ENCODE assay signal across 20 cellular contexts in the genomic region with DNA sequence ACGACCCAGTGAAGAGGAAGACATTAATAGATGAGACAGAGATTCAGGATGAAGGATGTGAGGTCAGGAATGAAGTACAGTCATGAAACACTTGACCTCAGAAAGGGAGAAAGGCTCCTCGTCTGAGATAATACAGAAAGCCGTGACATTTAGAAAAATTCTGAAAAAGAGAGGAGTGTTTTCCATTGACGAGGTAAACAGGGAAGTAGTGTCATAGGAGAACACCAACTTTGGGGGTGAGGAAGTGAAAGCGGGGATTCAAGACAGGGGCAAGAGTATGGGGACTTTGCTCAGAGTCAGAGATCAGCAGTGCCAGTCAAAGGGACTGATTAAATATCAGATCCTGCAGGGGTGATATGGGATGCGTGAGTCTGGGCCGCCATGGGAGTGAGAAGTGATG.
A peak's percentile ranks its signal among the peaks of the same experiment; 100 is the strongest.
DNase-seq lines count a peak whose midpoint lies in the region; ATAC-seq and TF ChIP-seq lines count a peak whose summit lies in the region.
"Had no signal": no experiment of that assay in that cellular context is flagged by ENCODE, and none has a peak within 500 bp of the region (broad histone marks: within the 10 kb centered on the region; RNA-seq: fewer than 3 reads in every experiment).

No MANE protein-coding gene starts in this region.

- no peaks in the 10 kb centered on the region for H3K4me1 ChIP-seq in upper lobe of right lung
- H3K4me1 ChIP-seq: SJCRH30 had no signal

- no peak for TF ChIP-seq CTCF in natural killer cell (IDR thresholded peaks at IDR 0.05)
- no peak for TF ChIP-seq CTCF in upper lobe of right lung (IDR thresholded peaks at IDR 0.05)

- H3K4me3 ChIP-seq in upper lobe of right lung: no peak overlapping the region
- H3K4me3 ChIP-seq: BLaER1 treated with 17β-estradiol and CSF1 and Interleukin-3, amounts not matched to agents 10 nM and 100 nM; HAP-1; SJCRH30 had no signal

- POLR2A ChIA-PET in activated naive CD8-positive, alpha-beta T cell treated with anti-CD3 and anti-CD28 coated beads, Interleukin-2, amount 10 ng/mL, durations not matched to agents 7 days and 5 days (lab: Charles Lee): no interaction called here

- peaks cover 38 to 39% of the 10 kb centered on the region in 2 donors for H3K4me1 Mint-ChIP-seq in natural killer cell treated with Interleukin-12 subunit alpha and Interleukin-12 subunit beta and Interleukin-15 and Interleukin-18, amount 100 ng/mL, for 72 hours (ENCODE audit: low read depth in 2 of 2)
- peaks cover 47 to 63% of the 10 kb centered on the region in 2 donors for H3K4me1 Mint-ChIP-seq in natural killer cell
- H3K4me1 Mint-ChIP-seq in activated naive CD8-positive, alpha-beta T cell treated with anti-CD3 and anti-CD28 coated beads, Interleukin-2, amount 10 ng/mL, durations not matched to agents 7 days and 5 days: peaks cover 15% of the 10 kb centered on the region
- H3K4me1 Mint-ChIP-seq in stimulated activated naive B cell treated with anti-CD40 and anti-IgM and Interleukin-4, amounts not matched to agents 10 μg/mL and 1 μg/mL and 100 μg/mL, for 72 hours: peaks cover 21 to 41% of the 10 kb centered on the region in 2 donors

- no peak for DNase-seq in natural killer cell treated with Interleukin-12 subunit alpha and Interleukin-12 subunit beta and Interleukin-15 and Interleukin-18, amount 100 ng/mL, for 72 hours (ENCODE audit: low spot score)
- no peak for DNase-seq in natural killer cell
- peak; percentile 56 for DNase-seq in MV-4-11 (lab: John Stamatoyannopoulos, UW)
- no peak for DNase-seq in activated naive CD8-positive, alpha-beta T cell treated with anti-CD3 and anti-CD28 coated beads, Interleukin-2, amount 10 ng/mL, durations not matched to agents 7 days and 5 days
- no peak for DNase-seq in stimulated activated naive B cell treated with anti-CD40 and anti-IgM and Interleukin-4, amounts not matched to agents 10 μg/mL and 1 μg/mL and 100 μg/mL, for 72 hours
- DNase-seq in upper lobe of right lung: no peak
- DNase-seq in NCI-H510A treated with DMSO at 0.1 percent for 48 hours (lab: John Stamatoyannopoulos, UW): no peak
- DNase-seq: DMS79 treated with DMSO at 0.1 percent for 48 hours; NCI-H1105; NCI-H2081; NCI-H446 treated with DMSO at 0.1 percent for 48 hours; NCI-H748 treated with DMSO at 0.1 percent for 48 hours; NK-92 treated with Interleukin-12 subunit alpha and Interleukin-12 subunit beta, amount 100 ng/mL, for 24 hours; PC-3; SJCRH30 had no signal

- H3K27me3 ChIP-seq in upper lobe of right lung: no peaks in the 10 kb centered on the region
- H3K27me3 ChIP-seq: BLaER1 treated with 17β-estradiol and CSF1 and Interleukin-3, amounts not matched to agents 10 nM and 100 nM; SJCRH30 had no signal

- peaks cover 5% of the 10 kb centered on the region for H3K9me3 ChIP-seq in upper lobe of right lung
- H3K9me3 ChIP-seq: HAP-1, SJCRH30 had no signal

- H3K9me3 Mint-ChIP-seq in natural killer cell treated with Interleukin-12 subunit alpha and Interleukin-12 subunit beta and Interleukin-15 and Interleukin-18, amount 100 ng/mL, for 72 hours: peaks cover 3% of the 10 kb centered on the region
- H3K9me3 Mint-ChIP-seq in natural killer cell: peaks cover 0 to 2% of the 10 kb centered on the region in 2 donors
- peaks cover 11% of the 10 kb centered on the region for H3K9me3 Mint-ChIP-seq in activated naive CD8-positive, alpha-beta T cell treated with anti-CD3 and anti-CD28 coated beads, Interleukin-2, amount 10 ng/mL, durations not matched to agents 7 days and 5 days
- peaks cover 5 to 6% of the 10 kb centered on the region in 2 donors for H3K9me3 Mint-ChIP-seq in stimulated activated naive B cell treated with anti-CD40 and anti-IgM and Interleukin-4, amounts not matched to agents 10 μg/mL and 1 μg/mL and 100 μg/mL, for 72 hours

- intact Hi-C loops in natural killer cell (cut with micrococcal nuclease) (no loop called here), upper lobe of right lung (cut with DNase I) (no loop called here)

- peaks cover 41% of the 10 kb centered on the region for H3K36me3 Mint-ChIP-seq in natural killer cell treated with Interleukin-12 subunit alpha and Interleukin-12 subunit beta and Interleukin-15 and Interleukin-18, amount 100 ng/mL, for 72 hours
- H3K36me3 Mint-ChIP-seq in natural killer cell: peaks cover 47% of the 10 kb centered on the region
- H3K36me3 Mint-ChIP-seq in activated naive CD8-positive, alpha-beta T cell treated with anti-CD3 and anti-CD28 coated beads, Interleukin-2, amount 10 ng/mL, durations not matched to agents 7 days and 5 days: peaks cover 65% of the 10 kb centered on the region
- peaks cover 51 to 69% of the 10 kb centered on the region in 2 donors for H3K36me3 Mint-ChIP-seq in stimulated activated naive B cell treated with anti-CD40 and anti-IgM and Interleukin-4, amounts not matched to agents 10 μg/mL and 1 μg/mL and 100 μg/mL, for 72 hours

- H3K36me3 ChIP-seq in upper lobe of right lung: no peaks in the 10 kb centered on the region
- H3K36me3 ChIP-seq: SJCRH30 had no signal

- no peaks in the 10 kb centered on the region for H3K27me3 Mint-ChIP-seq in natural killer cell treated with Interleukin-12 subunit alpha and Interleukin-12 subunit beta and Interleukin-15 and Interleukin-18, amount 100 ng/mL, for 72 hours
- no peaks in the 10 kb centered on the region for H3K27me3 Mint-ChIP-seq in natural killer cell (ENCODE audit: low read depth in 2 of 2)
- no peaks in the 10 kb centered on the region for H3K27me3 Mint-ChIP-seq in activated naive CD8-positive, alpha-beta T cell treated with anti-CD3 and anti-CD28 coated beads, Interleukin-2, amount 10 ng/mL, durations not matched to agents 7 days and 5 days
- no peaks in the 10 kb centered on the region for H3K27me3 Mint-ChIP-seq in stimulated activated naive B cell treated with anti-CD40 and anti-IgM and Interleukin-4, amounts not matched to agents 10 μg/mL and 1 μg/mL and 100 μg/mL, for 72 hours

- H3K27ac ChIP-seq in upper lobe of right lung: no peak overlapping the region
- H3K27ac ChIP-seq: BLaER1 treated with 17β-estradiol and CSF1 and Interleukin-3, amounts not matched to agents 10 nM and 100 nM; KMS-11; RWPE1; SJCRH30 had no signal

- no peak overlapping the region for H3K4me3 Mint-ChIP-seq in natural killer cell treated with Interleukin-12 subunit alpha and Interleukin-12 subunit beta and Interleukin-15 and Interleukin-18, amount 100 ng/mL, for 72 hours
- no peak overlapping the region for H3K4me3 Mint-ChIP-seq in natural killer cell
- H3K4me3 Mint-ChIP-seq in activated naive CD8-positive, alpha-beta T cell treated with anti-CD3 and anti-CD28 coated beads, Interleukin-2, amount 10 ng/mL, durations not matched to agents 7 days and 5 days: no peak overlapping the region
- H3K4me3 Mint-ChIP-seq in stimulated activated naive B cell treated with anti-CD40 and anti-IgM and Interleukin-4, amounts not matched to agents 10 μg/mL and 1 μg/mL and 100 μg/mL, for 72 hours: no peak overlapping the region

- peak overlapping the region; percentile 25 to 76 for H3K27ac Mint-ChIP-seq in natural killer cell treated with Interleukin-12 subunit alpha and Interleukin-12 subunit beta and Interleukin-15 and Interleukin-18, amount 100 ng/mL, for 72 hours
- peak overlapping the region in 1 of 2 donors; percentile 37 for H3K27ac Mint-ChIP-seq in natural killer cell
- H3K27ac Mint-ChIP-seq in activated naive CD8-positive, alpha-beta T cell treated with anti-CD3 and anti-CD28 coated beads, Interleukin-2, amount 10 ng/mL, durations not matched to agents 7 days and 5 days: peak overlapping the region; percentile 13
- H3K27ac Mint-ChIP-seq in stimulated activated naive B cell treated with anti-CD40 and anti-IgM and Interleukin-4, amounts not matched to agents 10 μg/mL and 1 μg/mL and 100 μg/mL, for 72 hours: peak overlapping the region; percentile 72

- ATAC-seq in natural killer cell treated with Interleukin-12 subunit alpha and Interleukin-12 subunit beta and Interleukin-15 and Interleukin-18, amount 100 ng/mL, for 72 hours: no peak
- no peak for ATAC-seq in natural killer cell
- no peak for ATAC-seq in activated naive CD8-positive, alpha-beta T cell treated with anti-CD3 and anti-CD28 coated beads, Interleukin-2, amount 10 ng/mL, durations not matched to agents 7 days and 5 days (ENCODE audit: low read depth)
- peak; percentile 33 to 34 for ATAC-seq in stimulated activated naive B cell treated with anti-CD40 and anti-IgM and Interleukin-4, amounts not matched to agents 10 μg/mL and 1 μg/mL and 100 μg/mL, for 72 hours (replicated peaks)
- ATAC-seq in GM21423 (IDR thresholded peaks at IDR 0.05; ENCODE audit: unreplicated experiment): no peak
- no peak for ATAC-seq in upper lobe of right lung
- ATAC-seq: PC-3 had no signal

Comparison
In these comparisons a context has a peak if more than half of its experiments do, and no peak if none do; other contexts are left out.
1. ATAC-seq: peak in stimulated activated naive B cell treated with anti-CD40 and anti-IgM and Interleukin-4, amounts not matched to agents 10 μg/mL and 1 μg/mL and 100 μg/mL, for 72 hours (2 of 2); none in natural killer cell treated with Interleukin-12 subunit alpha and Interleukin-12 subunit beta and Interleukin-15 and Interleukin-18, amount 100 ng/mL, for 72 hours (0 of 2), natural killer cell (0 of 3), activated naive CD8-positive, alpha-beta T cell treated with anti-CD3 and anti-CD28 coated beads, Interleukin-2, amount 10 ng/mL, durations not matched to agents 7 days and 5 days (single experiment), GM21423 (single experiment) and upper lobe of right lung (single experiment).